1 cellular context compared by ENCODE assay signal in the genomic region with DNA sequence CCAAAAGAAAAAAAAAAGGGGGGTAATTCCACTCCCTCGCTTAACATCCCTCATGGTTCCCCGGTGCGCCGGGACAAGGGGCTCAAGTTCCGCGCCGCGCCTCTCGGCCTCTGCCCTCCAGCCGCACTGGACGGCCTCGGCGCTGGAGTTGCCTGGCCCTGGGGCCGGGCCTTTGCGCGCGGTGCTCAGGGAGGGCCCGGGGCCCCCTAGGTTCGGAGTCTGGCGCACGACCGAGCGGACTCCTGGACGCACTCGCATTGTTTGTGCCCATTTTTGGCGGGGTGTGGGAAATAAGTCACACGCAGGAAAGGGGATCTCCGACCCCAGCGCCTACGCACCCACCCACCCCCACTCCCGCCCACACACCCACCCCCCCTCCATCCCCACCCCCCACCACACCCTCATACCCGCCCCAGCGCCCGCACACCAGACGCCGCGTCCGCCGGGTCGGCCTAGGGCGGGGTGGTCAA.
TF ChIP-seq lines count a peak whose summit lies in the region.

No MANE protein-coding gene starts in this region.

TF ChIP-seq in K562, 482 proteins besides CTCF, POLR2A, EP300 and RAD21 (continues in another document):
- TF ChIP-seq, protein P1, sequence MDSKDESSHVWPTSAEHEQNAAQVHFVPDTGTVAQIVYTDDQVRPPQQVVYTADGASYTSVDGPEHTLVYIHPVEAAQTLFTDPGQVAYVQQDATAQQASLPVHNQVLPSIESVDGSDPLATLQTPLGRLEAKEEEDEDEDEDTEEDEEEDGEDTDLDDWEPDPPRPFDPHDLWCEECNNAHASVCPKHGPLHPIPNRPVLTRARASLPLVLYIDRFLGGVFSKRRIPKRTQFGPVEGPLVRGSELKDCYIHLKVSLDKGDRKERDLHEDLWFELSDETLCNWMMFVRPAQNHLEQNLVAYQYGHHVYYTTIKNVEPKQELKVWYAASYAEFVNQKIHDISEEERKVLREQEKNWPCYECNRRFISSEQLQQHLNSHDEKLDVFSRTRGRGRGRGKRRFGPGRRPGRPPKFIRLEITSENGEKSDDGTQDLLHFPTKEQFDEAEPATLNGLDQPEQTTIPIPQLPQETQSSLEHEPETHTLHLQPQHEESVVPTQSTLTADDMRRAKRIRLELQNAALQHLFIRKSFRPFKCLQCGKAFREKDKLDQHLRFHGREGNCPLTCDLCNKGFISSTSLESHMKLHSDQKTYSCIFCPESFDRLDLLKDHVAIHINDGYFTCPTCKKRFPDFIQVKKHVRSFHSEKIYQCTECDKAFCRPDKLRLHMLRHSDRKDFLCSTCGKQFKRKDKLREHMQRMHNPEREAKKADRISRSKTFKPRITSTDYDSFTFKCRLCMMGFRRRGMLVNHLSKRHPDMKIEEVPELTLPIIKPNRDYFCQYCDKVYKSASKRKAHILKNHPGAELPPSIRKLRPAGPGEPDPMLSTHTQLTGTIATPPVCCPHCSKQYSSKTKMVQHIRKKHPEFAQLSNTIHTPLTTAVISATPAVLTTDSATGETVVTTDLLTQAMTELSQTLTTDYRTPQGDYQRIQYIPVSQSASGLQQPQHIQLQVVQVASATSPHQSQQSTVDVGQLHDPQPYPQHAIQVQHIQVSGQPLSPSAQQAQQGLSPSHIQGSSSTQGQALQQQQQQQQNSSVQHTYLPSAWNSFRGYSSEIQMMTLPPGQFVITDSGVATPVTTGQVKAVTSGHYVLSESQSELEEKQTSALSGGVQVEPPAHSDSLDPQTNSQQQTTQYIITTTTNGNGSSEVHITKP (IDR thresholded peaks at IDR 0.05; ENCODE audit: partially characterized antibody), result peak; percentile 77
- TF ChIP-seq, protein P2, sequence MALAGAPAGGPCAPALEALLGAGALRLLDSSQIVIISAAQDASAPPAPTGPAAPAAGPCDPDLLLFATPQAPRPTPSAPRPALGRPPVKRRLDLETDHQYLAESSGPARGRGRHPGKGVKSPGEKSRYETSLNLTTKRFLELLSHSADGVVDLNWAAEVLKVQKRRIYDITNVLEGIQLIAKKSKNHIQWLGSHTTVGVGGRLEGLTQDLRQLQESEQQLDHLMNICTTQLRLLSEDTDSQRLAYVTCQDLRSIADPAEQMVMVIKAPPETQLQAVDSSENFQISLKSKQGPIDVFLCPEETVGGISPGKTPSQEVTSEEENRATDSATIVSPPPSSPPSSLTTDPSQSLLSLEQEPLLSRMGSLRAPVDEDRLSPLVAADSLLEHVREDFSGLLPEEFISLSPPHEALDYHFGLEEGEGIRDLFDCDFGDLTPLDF (CRISPR knock-in tag; IDR thresholded peaks at IDR 0.05), result peak; percentile 9; the same call in 1 of the 2 replicates
- TF ChIP-seq TAF9B (IDR thresholded peaks at IDR 0.05; ENCODE audit: partially characterized antibody), result no peak
- TF ChIP-seq ZNF311 (CRISPR knock-in tag; IDR thresholded peaks at IDR 0.05), result no peak
- TF ChIP-seq KDM2B (CRISPR knock-in tag; IDR thresholded peaks at IDR 0.05), result peak; percentile 43; the same call in 1 of the 2 replicates
- TF ChIP-seq, protein P3, sequence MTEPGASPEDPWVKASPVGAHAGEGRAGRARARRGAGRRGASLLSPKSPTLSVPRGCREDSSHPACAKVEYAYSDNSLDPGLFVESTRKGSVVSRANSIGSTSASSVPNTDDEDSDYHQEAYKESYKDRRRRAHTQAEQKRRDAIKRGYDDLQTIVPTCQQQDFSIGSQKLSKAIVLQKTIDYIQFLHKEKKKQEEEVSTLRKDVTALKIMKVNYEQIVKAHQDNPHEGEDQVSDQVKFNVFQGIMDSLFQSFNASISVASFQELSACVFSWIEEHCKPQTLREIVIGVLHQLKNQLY (CRISPR knock-in tag; conservative IDR thresholded peaks at IDR 0.05), result no peak
- TF ChIP-seq, protein P4, sequence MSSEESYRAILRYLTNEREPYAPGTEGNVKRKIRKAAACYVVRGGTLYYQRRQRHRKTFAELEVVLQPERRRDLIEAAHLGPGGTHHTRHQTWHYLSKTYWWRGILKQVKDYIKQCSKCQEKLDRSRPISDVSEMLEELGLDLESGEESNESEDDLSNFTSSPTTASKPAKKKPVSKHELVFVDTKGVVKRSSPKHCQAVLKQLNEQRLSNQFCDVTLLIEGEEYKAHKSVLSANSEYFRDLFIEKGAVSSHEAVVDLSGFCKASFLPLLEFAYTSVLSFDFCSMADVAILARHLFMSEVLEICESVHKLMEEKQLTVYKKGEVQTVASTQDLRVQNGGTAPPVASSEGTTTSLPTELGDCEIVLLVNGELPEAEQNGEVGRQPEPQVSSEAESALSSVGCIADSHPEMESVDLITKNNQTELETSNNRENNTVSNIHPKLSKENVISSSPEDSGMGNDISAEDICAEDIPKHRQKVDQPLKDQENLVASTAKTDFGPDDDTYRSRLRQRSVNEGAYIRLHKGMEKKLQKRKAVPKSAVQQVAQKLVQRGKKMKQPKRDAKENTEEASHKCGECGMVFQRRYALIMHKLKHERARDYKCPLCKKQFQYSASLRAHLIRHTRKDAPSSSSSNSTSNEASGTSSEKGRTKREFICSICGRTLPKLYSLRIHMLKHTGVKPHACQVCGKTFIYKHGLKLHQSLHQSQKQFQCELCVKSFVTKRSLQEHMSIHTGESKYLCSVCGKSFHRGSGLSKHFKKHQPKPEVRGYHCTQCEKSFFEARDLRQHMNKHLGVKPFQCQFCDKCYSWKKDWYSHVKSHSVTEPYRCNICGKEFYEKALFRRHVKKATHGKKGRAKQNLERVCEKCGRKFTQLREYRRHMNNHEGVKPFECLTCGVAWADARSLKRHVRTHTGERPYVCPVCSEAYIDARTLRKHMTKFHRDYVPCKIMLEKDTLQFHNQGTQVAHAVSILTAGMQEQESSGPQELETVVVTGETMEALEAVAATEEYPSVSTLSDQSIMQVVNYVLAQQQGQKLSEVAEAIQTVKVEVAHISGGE (CRISPR knock-in tag; IDR thresholded peaks at IDR 0.05), result peak in 1 of 3 experiments; percentile 45; a peak in 1 of 6 replicates
- TF ChIP-seq, protein P5, sequence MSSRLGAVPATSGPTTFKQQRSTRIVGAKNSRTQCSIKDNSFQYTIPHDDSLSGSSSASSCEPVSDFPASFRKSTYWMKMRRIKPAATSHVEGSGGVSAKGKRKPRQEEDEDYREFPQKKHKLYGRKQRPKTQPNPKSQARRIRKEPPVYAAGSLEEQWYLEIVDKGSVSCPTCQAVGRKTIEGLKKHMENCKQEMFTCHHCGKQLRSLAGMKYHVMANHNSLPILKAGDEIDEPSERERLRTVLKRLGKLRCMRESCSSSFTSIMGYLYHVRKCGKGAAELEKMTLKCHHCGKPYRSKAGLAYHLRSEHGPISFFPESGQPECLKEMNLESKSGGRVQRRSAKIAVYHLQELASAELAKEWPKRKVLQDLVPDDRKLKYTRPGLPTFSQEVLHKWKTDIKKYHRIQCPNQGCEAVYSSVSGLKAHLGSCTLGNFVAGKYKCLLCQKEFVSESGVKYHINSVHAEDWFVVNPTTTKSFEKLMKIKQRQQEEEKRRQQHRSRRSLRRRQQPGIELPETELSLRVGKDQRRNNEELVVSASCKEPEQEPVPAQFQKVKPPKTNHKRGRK (tag; IDR thresholded peaks at IDR 0.05), result no peak
- TF ChIP-seq PCBP1 (IDR thresholded peaks at IDR 0.05; ENCODE audit: low read depth, low read length, poor library complexity, severe bottlenecking), result peak; percentile 56
- TF ChIP-seq ZFX (CRISPR knock-in tag; IDR thresholded peaks at IDR 0.05), result peak; percentile 74
- TF ChIP-seq ZBTB7A (IDR thresholded peaks at IDR 0.05; ENCODE audit: borderline replicate concordance, control insufficient read depth, low read depth, low read length), result peak; percentile 51; the same call in 1 of the 2 replicates
- TF ChIP-seq RFX1 (IDR thresholded peaks at IDR 0.05), result no peak
- TF ChIP-seq EGR1 (conservative IDR thresholded peaks at IDR 0.05), result peak; percentile 82
- no peak for TF ChIP-seq STAT5B (CRISPR knock-in tag; IDR thresholded peaks at IDR 0.05)
- TF ChIP-seq SIN3A (IDR thresholded peaks at IDR 0.05; ENCODE audit: borderline replicate concordance in 2 of 2, control insufficient read depth in 1 of 2, low read depth in 2 of 2, low read length in 2 of 2), result 0 out of 4 replicates have a peak, but pooled peaks of 1 of the 2 experiments have one; percentile 10
- TF ChIP-seq NRF1 (conservative IDR thresholded peaks at IDR 0.05 in 1 of 2, IDR thresholded peaks at IDR 0.05 in 1 of 2), result peak in 1 of 2 experiments; percentile 11; a peak in 1 of 4 replicates
- TF ChIP-seq, protein P6, sequence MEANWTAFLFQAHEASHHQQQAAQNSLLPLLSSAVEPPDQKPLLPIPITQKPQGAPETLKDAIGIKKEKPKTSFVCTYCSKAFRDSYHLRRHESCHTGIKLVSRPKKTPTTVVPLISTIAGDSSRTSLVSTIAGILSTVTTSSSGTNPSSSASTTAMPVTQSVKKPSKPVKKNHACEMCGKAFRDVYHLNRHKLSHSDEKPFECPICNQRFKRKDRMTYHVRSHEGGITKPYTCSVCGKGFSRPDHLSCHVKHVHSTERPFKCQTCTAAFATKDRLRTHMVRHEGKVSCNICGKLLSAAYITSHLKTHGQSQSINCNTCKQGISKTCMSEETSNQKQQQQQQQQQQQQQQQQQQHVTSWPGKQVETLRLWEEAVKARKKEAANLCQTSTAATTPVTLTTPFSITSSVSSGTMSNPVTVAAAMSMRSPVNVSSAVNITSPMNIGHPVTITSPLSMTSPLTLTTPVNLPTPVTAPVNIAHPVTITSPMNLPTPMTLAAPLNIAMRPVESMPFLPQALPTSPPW (CRISPR knock-in tag; IDR thresholded peaks at IDR 0.05), result peak; percentile 86
- TF ChIP-seq, protein P7, sequence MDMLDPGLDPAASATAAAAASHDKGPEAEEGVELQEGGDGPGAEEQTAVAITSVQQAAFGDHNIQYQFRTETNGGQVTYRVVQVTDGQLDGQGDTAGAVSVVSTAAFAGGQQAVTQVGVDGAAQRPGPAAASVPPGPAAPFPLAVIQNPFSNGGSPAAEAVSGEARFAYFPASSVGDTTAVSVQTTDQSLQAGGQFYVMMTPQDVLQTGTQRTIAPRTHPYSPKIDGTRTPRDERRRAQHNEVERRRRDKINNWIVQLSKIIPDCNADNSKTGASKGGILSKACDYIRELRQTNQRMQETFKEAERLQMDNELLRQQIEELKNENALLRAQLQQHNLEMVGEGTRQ (CRISPR knock-in tag; IDR thresholded peaks at IDR 0.05), result no peak
- TF ChIP-seq CCNT2 (IDR thresholded peaks at IDR 0.05; ENCODE audit: borderline replicate concordance, extremely low read depth, insufficient read length, low read depth, low read length), result peak; percentile 5
- no peak for TF ChIP-seq SIX5 (IDR thresholded peaks at IDR 0.05; ENCODE audit: borderline replicate concordance in 1 of 2, insufficient read depth in 1 of 2, low read depth in 1 of 2, low read length in 2 of 2)
- no peak for TF ChIP-seq NR2C2 (CRISPR knock-in tag; IDR thresholded peaks at IDR 0.05)
- TF ChIP-seq NR2C2 (tag; IDR thresholded peaks at IDR 0.05), result peak; percentile 43; the same call in 1 of the 2 replicates
- TF ChIP-seq HDGF (IDR thresholded peaks at IDR 0.05), result no peak
- TF ChIP-seq, protein P8, sequence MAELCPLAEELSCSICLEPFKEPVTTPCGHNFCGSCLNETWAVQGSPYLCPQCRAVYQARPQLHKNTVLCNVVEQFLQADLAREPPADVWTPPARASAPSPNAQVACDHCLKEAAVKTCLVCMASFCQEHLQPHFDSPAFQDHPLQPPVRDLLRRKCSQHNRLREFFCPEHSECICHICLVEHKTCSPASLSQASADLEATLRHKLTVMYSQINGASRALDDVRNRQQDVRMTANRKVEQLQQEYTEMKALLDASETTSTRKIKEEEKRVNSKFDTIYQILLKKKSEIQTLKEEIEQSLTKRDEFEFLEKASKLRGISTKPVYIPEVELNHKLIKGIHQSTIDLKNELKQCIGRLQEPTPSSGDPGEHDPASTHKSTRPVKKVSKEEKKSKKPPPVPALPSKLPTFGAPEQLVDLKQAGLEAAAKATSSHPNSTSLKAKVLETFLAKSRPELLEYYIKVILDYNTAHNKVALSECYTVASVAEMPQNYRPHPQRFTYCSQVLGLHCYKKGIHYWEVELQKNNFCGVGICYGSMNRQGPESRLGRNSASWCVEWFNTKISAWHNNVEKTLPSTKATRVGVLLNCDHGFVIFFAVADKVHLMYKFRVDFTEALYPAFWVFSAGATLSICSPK (IDR thresholded peaks at IDR 0.05; ENCODE audit: borderline replicate concordance), result no peak
- TF ChIP-seq RB1 (IDR thresholded peaks at IDR 0.05; ENCODE audit: low read depth), result 0 out of 2 replicates have a peak, but pooled peaks have one; percentile 27
- no peak for TF ChIP-seq ZNF644 (tag; IDR thresholded peaks at IDR 0.05; ENCODE audit: low read depth)
- TF ChIP-seq, protein P9, sequence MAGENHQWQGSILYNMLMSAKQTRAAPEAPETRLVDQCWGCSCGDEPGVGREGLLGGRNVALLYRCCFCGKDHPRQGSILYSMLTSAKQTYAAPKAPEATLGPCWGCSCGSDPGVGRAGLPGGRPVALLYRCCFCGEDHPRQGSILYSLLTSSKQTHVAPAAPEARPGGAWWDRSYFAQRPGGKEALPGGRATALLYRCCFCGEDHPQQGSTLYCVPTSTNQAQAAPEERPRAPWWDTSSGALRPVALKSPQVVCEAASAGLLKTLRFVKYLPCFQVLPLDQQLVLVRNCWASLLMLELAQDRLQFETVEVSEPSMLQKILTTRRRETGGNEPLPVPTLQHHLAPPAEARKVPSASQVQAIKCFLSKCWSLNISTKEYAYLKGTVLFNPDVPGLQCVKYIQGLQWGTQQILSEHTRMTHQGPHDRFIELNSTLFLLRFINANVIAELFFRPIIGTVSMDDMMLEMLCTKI (IDR thresholded peaks at IDR 0.05; ENCODE audit: partially characterized antibody), result no peak
- TF ChIP-seq, protein P10, sequence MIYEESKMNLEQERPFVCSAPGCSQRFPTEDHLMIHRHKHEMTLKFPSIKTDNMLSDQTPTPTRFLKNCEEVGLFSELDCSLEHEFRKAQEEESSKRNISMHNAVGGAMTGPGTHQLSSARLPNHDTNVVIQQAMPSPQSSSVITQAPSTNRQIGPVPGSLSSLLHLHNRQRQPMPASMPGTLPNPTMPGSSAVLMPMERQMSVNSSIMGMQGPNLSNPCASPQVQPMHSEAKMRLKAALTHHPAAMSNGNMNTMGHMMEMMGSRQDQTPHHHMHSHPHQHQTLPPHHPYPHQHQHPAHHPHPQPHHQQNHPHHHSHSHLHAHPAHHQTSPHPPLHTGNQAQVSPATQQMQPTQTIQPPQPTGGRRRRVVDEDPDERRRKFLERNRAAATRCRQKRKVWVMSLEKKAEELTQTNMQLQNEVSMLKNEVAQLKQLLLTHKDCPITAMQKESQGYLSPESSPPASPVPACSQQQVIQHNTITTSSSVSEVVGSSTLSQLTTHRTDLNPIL (CRISPR knock-in tag; IDR thresholded peaks at IDR 0.05), result no peak
- TF ChIP-seq ZNF384 (IDR thresholded peaks at IDR 0.05; ENCODE audit: low read depth, low read length), result 0 out of 2 replicates have a peak, but pooled peaks have one; percentile 38
- no peak for TF ChIP-seq NFXL1 (CRISPR knock-in tag; IDR thresholded peaks at IDR 0.05)
- TF ChIP-seq, protein P11, sequence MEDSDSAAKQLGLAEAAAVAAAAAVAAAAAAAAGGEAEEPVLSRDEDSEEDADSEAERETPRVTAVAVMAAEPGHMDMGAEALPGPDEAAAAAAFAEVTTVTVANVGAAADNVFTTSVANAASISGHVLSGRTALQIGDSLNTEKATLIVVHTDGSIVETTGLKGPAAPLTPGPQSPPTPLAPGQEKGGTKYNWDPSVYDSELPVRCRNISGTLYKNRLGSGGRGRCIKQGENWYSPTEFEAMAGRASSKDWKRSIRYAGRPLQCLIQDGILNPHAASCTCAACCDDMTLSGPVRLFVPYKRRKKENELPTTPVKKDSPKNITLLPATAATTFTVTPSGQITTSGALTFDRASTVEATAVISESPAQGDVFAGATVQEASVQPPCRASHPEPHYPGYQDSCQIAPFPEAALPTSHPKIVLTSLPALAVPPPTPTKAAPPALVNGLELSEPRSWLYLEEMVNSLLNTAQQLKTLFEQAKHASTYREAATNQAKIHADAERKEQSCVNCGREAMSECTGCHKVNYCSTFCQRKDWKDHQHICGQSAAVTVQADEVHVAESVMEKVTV (CRISPR knock-in tag; IDR thresholded peaks at IDR 0.05), result no peak
